Comparison of ENCODE assay signal across 1 cellular context in the genomic region with DNA sequence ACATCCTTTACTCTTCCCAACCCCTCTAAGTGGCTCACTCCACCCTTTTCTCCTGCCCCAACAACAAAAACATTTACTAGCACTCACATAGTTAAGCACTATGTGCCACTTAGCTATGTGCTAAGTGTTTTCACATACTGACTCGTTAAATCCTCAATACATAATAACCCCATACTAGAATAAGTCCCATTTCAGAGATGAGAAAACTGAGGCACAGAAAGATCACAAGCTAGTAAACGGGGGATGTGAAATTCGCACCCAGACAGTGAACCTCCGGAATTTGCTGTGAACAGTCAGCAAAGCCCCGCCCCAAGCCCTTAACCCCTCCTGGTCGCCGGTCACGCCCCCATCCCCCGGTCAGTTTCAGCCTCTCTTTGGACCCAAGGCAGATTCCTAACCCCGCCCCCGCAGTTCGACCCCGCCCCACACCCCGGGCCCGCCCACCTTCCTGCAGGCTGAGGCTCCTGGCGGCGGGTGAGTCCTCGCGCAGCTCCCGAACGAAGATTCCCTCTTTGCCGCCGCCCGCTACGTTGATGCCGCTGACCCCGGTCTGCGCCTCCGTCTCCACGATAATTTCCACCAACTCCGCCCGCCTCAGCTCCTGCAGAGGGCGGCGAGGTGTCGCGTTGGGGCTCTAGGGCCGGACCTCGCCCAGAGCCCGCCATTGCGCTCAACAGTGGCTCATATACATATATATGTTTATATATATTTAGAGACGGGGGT.
TF ChIP-seq lines count a peak whose summit lies in the region.

No MANE protein-coding gene starts in this region.

TF ChIP-seq in GM12878, 131 proteins besides CTCF, POLR2A, EP300 and RAD21:
- TF ChIP-seq, protein P1, sequence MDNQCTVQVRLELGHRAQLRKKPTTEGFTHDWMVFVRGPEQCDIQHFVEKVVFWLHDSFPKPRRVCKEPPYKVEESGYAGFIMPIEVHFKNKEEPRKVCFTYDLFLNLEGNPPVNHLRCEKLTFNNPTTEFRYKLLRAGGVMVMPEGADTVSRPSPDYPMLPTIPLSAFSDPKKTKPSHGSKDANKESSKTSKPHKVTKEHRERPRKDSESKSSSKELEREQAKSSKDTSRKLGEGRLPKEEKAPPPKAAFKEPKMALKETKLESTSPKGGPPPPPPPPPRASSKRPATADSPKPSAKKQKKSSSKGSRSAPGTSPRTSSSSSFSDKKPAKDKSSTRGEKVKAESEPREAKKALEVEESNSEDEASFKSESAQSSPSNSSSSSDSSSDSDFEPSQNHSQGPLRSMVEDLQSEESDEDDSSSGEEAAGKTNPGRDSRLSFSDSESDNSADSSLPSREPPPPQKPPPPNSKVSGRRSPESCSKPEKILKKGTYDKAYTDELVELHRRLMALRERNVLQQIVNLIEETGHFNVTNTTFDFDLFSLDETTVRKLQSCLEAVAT (IDR thresholded peaks at IDR 0.05) = 0 out of 2 replicates have a peak, but pooled peaks have one; percentile 10
- TF ChIP-seq EGR1 (IDR thresholded peaks at IDR 0.05; ENCODE audit: borderline replicate concordance in 1 of 2, low read depth in 2 of 2, low read length in 2 of 2) = peak in 1 of 2 experiments; percentile 63; a peak in 1 of 3 replicates
- TF ChIP-seq, protein P2, sequence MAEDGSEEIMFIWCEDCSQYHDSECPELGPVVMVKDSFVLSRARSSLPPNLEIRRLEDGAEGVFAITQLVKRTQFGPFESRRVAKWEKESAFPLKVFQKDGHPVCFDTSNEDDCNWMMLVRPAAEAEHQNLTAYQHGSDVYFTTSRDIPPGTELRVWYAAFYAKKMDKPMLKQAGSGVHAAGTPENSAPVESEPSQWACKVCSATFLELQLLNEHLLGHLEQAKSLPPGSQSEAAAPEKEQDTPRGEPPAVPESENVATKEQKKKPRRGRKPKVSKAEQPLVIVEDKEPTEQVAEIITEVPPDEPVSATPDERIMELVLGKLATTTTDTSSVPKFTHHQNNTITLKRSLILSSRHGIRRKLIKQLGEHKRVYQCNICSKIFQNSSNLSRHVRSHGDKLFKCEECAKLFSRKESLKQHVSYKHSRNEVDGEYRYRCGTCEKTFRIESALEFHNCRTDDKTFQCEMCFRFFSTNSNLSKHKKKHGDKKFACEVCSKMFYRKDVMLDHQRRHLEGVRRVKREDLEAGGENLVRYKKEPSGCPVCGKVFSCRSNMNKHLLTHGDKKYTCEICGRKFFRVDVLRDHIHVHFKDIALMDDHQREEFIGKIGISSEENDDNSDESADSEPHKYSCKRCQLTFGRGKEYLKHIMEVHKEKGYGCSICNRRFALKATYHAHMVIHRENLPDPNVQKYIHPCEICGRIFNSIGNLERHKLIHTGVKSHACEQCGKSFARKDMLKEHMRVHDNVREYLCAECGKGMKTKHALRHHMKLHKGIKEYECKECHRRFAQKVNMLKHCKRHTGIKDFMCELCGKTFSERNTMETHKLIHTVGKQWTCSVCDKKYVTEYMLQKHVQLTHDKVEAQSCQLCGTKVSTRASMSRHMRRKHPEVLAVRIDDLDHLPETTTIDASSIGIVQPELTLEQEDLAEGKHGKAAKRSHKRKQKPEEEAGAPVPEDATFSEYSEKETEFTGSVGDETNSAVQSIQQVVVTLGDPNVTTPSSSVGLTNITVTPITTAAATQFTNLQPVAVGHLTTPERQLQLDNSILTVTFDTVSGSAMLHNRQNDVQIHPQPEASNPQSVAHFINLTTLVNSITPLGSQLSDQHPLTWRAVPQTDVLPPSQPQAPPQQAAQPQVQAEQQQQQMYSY (CRISPR knock-in tag; IDR thresholded peaks at IDR 0.05) = no peak
- TF ChIP-seq SP1 (IDR thresholded peaks at IDR 0.05; ENCODE audit: low read depth, low read length) = peak; percentile 33
- TF ChIP-seq NR2F1 (conservative IDR thresholded peaks at IDR 0.05) = 0 out of 2 replicates have a peak, but pooled peaks have one; percentile 2
- TF ChIP-seq SMARCA5 (IDR thresholded peaks at IDR 0.05) = peak; percentile 98
- peak; percentile 97 for TF ChIP-seq ZNF217 (IDR thresholded peaks at IDR 0.05)
- TF ChIP-seq YY1 (IDR thresholded peaks at IDR 0.05; ENCODE audit: low read depth, low read length) = peak; percentile 74
- no peak for TF ChIP-seq CBFB (IDR thresholded peaks at IDR 0.05; ENCODE audit: low read depth)
- no peak for TF ChIP-seq FOXK2 (IDR thresholded peaks at IDR 0.05)
- TF ChIP-seq, protein P3, sequence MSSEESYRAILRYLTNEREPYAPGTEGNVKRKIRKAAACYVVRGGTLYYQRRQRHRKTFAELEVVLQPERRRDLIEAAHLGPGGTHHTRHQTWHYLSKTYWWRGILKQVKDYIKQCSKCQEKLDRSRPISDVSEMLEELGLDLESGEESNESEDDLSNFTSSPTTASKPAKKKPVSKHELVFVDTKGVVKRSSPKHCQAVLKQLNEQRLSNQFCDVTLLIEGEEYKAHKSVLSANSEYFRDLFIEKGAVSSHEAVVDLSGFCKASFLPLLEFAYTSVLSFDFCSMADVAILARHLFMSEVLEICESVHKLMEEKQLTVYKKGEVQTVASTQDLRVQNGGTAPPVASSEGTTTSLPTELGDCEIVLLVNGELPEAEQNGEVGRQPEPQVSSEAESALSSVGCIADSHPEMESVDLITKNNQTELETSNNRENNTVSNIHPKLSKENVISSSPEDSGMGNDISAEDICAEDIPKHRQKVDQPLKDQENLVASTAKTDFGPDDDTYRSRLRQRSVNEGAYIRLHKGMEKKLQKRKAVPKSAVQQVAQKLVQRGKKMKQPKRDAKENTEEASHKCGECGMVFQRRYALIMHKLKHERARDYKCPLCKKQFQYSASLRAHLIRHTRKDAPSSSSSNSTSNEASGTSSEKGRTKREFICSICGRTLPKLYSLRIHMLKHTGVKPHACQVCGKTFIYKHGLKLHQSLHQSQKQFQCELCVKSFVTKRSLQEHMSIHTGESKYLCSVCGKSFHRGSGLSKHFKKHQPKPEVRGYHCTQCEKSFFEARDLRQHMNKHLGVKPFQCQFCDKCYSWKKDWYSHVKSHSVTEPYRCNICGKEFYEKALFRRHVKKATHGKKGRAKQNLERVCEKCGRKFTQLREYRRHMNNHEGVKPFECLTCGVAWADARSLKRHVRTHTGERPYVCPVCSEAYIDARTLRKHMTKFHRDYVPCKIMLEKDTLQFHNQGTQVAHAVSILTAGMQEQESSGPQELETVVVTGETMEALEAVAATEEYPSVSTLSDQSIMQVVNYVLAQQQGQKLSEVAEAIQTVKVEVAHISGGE (CRISPR knock-in tag; IDR thresholded peaks at IDR 0.05) = no peak
- TF ChIP-seq YBX1 (IDR thresholded peaks at IDR 0.05) = no peak
- 0 out of 2 replicates have a peak, but pooled peaks have one; percentile 33 for TF ChIP-seq PAX5 (IDR thresholded peaks at IDR 0.05; ENCODE audit: borderline replicate concordance, low read depth, low read length)
- peak; percentile 18; the same call in 1 of the 2 replicates for TF ChIP-seq NBN (IDR thresholded peaks at IDR 0.05)
- TF ChIP-seq, protein P4, sequence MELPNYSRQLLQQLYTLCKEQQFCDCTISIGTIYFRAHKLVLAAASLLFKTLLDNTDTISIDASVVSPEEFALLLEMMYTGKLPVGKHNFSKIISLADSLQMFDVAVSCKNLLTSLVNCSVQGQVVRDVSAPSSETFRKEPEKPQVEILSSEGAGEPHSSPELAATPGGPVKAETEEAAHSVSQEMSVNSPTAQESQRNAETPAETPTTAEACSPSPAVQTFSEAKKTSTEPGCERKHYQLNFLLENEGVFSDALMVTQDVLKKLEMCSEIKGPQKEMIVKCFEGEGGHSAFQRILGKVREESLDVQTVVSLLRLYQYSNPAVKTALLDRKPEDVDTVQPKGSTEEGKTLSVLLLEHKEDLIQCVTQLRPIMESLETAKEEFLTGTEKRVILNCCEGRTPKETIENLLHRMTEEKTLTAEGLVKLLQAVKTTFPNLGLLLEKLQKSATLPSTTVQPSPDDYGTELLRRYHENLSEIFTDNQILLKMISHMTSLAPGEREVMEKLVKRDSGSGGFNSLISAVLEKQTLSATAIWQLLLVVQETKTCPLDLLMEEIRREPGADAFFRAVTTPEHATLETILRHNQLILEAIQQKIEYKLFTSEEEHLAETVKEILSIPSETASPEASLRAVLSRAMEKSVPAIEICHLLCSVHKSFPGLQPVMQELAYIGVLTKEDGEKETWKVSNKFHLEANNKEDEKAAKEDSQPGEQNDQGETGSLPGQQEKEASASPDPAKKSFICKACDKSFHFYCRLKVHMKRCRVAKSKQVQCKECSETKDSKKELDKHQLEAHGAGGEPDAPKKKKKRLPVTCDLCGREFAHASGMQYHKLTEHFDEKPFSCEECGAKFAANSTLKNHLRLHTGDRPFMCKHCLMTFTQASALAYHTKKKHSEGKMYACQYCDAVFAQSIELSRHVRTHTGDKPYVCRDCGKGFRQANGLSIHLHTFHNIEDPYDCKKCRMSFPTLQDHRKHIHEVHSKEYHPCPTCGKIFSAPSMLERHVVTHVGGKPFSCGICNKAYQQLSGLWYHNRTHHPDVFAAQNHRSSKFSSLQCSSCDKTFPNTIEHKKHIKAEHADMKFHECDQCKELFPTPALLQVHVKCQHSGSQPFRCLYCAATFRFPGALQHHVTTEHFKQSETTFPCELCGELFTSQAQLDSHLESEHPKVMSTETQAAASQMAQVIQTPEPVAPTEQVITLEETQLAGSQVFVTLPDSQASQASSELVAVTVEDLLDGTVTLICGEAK (IDR thresholded peaks at IDR 0.05; ENCODE audit: borderline replicate concordance) = peak; percentile 34; the same call in 1 of the 2 replicates
- no peak for TF ChIP-seq ZNF24 (IDR thresholded peaks at IDR 0.05)
